14 cellular contexts compared by ENCODE assay signal in genomic region chr3:186940965-186941364, GRCh38. TPM values are rescaled to one million over a fixed set of nuclear protein-coding genes. Genes with fewer than 3 reads are reported as not detected.
DNase-seq lines count a peak whose midpoint lies in the region; ATAC-seq and TF ChIP-seq lines count a peak whose summit lies in the region.
"Had no signal": no experiment of that assay in that cellular context is flagged by ENCODE, and none has a peak within 500 bp of the region (broad histone marks: within the 10 kb centered on the region; RNA-seq: fewer than 3 reads in every experiment).

No MANE protein-coding gene starts in this region.

- H3K4me3 ChIP-seq in fibroblast of the aortic adventitia (ENCODE audit: low read depth, low read length) (no peak overlapping the region), thoracic aorta (peak overlapping the region; percentile 17)
- H3K4me3 ChIP-seq: BLaER1, pancreas had no signal

- intact Hi-C loops in activated B cell treated with CpG ODN at 0.5 μM for 24 hours (cut with micrococcal nuclease): no loop called here
- intact Hi-C loops in activated CD4-positive, alpha-beta T cell treated with anti-CD3 and anti-CD28 coated beads, Interleukin-2, amount 10 ng/mL, durations not matched to agents 24 days and 14 days (cut with micrococcal nuclease): no loop called here

- H3K36me3 ChIP-seq in thoracic aorta: peaks cover 7% of the 10 kb centered on the region
- H3K36me3 ChIP-seq: pancreas had no signal

- H3K36me3 Mint-ChIP-seq in activated B cell treated with CpG ODN at 0.5 μM for 24 hours (ENCODE audit: low read depth): peaks cover 77% of the 10 kb centered on the region
- H3K36me3 Mint-ChIP-seq in memory B cell: peaks cover 39% of the 10 kb centered on the region
- H3K36me3 Mint-ChIP-seq in activated CD4-positive, alpha-beta T cell treated with anti-CD3 and anti-CD28 coated beads, Interleukin-2, amount 10 ng/mL, durations not matched to agents 24 days and 14 days (ENCODE audit: low read depth): peaks cover 39% of the 10 kb centered on the region
- H3K36me3 Mint-ChIP-seq in activated CD4-positive, alpha-beta T cell treated with anti-CD3 and anti-CD28 coated beads, Interleukin-2, amount 10 ng/mL, durations not matched to agents 7 days and 5 days (ENCODE audit: low read depth): peaks cover 52% of the 10 kb centered on the region

- no peaks in the 10 kb centered on the region for H3K9me3 ChIP-seq in thoracic aorta
- H3K9me3 ChIP-seq: BLaER1, pancreas had no signal

- H3K27me3 Mint-ChIP-seq in activated B cell treated with CpG ODN at 0.5 μM for 24 hours: no peaks in the 10 kb centered on the region
- H3K27me3 Mint-ChIP-seq in memory B cell: no peaks in the 10 kb centered on the region
- no peaks in the 10 kb centered on the region for H3K27me3 Mint-ChIP-seq in activated CD4-positive, alpha-beta T cell treated with anti-CD3 and anti-CD28 coated beads, Interleukin-2, amount 10 ng/mL, durations not matched to agents 24 days and 14 days
- no peaks in the 10 kb centered on the region for H3K27me3 Mint-ChIP-seq in activated CD4-positive, alpha-beta T cell treated with anti-CD3 and anti-CD28 coated beads, Interleukin-2, amount 10 ng/mL, durations not matched to agents 7 days and 5 days
- H3K27me3 Mint-ChIP-seq: activated CD4-positive, alpha-beta T cell treated with anti-CD3 and anti-CD28 coated beads for 36 hours had no signal

- H3K9me3 Mint-ChIP-seq in activated B cell treated with CpG ODN at 0.5 μM for 24 hours: no peaks in the 10 kb centered on the region
- H3K9me3 Mint-ChIP-seq in memory B cell: no peaks in the 10 kb centered on the region
- H3K9me3 Mint-ChIP-seq in activated CD4-positive, alpha-beta T cell treated with anti-CD3 and anti-CD28 coated beads, Interleukin-2, amount 10 ng/mL, durations not matched to agents 24 days and 14 days: no peaks in the 10 kb centered on the region
- no peaks in the 10 kb centered on the region for H3K9me3 Mint-ChIP-seq in activated CD4-positive, alpha-beta T cell treated with anti-CD3 and anti-CD28 coated beads, Interleukin-2, amount 10 ng/mL, durations not matched to agents 7 days and 5 days

- peak overlapping the region; percentile 57 to 64 for H3K27ac ChIP-seq in thoracic aorta
- H3K27ac ChIP-seq: BLaER1, pancreas had no signal

- DNase-seq in activated B cell treated with CpG ODN at 0.5 μM for 24 hours (no peak), fibroblast of the aortic adventitia (ENCODE audit: low read depth) (peak; percentile 19), memory B cell (ENCODE audit: low spot score in 2 of 2) (no peak), thoracic aorta (ENCODE audit: low spot score) (peak; percentile 55), D341Med (ENCODE audit: low spot score) (no peak), foreskin melanocyte (no peak)
- no peak for DNase-seq in activated CD4-positive, alpha-beta T cell treated with anti-CD3 and anti-CD28 coated beads, Interleukin-2, amount 10 ng/mL, durations not matched to agents 24 days and 14 days
- no peak for DNase-seq in activated CD4-positive, alpha-beta T cell treated with anti-CD3 and anti-CD28 coated beads, Interleukin-2, amount 10 ng/mL, durations not matched to agents 7 days and 5 days
- DNase-seq: activated CD4-positive, alpha-beta T cell treated with anti-CD3 and anti-CD28 coated beads for 36 hours; head of caudate nucleus; NCI-H1105 treated with DMSO at 0.1 percent for 48 hours; NCI-H446; pancreas had no signal

- no peak overlapping the region for H3K4me3 Mint-ChIP-seq in activated B cell treated with CpG ODN at 0.5 μM for 24 hours
- no peak overlapping the region for H3K4me3 Mint-ChIP-seq in memory B cell
- no peak overlapping the region for H3K4me3 Mint-ChIP-seq in activated CD4-positive, alpha-beta T cell treated with anti-CD3 and anti-CD28 coated beads, Interleukin-2, amount 10 ng/mL, durations not matched to agents 24 days and 14 days
- no peak overlapping the region for H3K4me3 Mint-ChIP-seq in activated CD4-positive, alpha-beta T cell treated with anti-CD3 and anti-CD28 coated beads, Interleukin-2, amount 10 ng/mL, durations not matched to agents 7 days and 5 days
- H3K4me3 Mint-ChIP-seq: activated CD4-positive, alpha-beta T cell treated with anti-CD3 and anti-CD28 coated beads for 36 hours had no signal

- CTCF ChIA-PET in activated B cell treated with CpG ODN at 0.5 μM for 24 hours (lab: Charles Lee): interaction anchor here (2.2 kb wide), 1 partner anchor 10 kb away, joined by 5 read pairs; no protein-coding TSS in a partner anchor
- CTCF ChIA-PET in activated CD4-positive, alpha-beta T cell treated with anti-CD3 and anti-CD28 coated beads, Interleukin-2, amount 10 ng/mL, durations not matched to agents 7 days and 5 days (lab: Charles Lee): interaction anchor here (0.6 to 1.9 kb wide), 3 partner anchors 21 to 59 kb away, joined by 3 to 5 read pairs (median 4); no protein-coding TSS in a partner anchor

- H3K27me3 ChIP-seq in thoracic aorta (replicated peaks; ENCODE audit: insufficient read depth): no peaks in the 10 kb centered on the region
- H3K27me3 ChIP-seq: BLaER1, pancreas had no signal

- H3K4me1 ChIP-seq in thoracic aorta (ENCODE audit: control insufficient read depth in 1 of 2, low read depth in 2 of 2): peaks cover 35 to 68% of the 10 kb centered on the region in 2 donors
- H3K4me1 ChIP-seq: pancreas had no signal

- ATAC-seq in activated B cell treated with CpG ODN at 0.5 μM for 24 hours (ENCODE audit: low read depth) (no peak), memory B cell (ENCODE audit: low read depth) (no peak), thoracic aorta (ENCODE audit: insufficient number of reproducible peaks, low FRiP score, low read depth) (peak; percentile 50)
- ATAC-seq: activated CD4-positive, alpha-beta T cell treated with anti-CD3 and anti-CD28 coated beads for 36 hours; pancreas had no signal

- TF ChIP-seq CTCF in activated B cell treated with CpG ODN at 0.5 μM for 24 hours (IDR thresholded peaks at IDR 0.05) (no peak), fibroblast of the aortic adventitia (IDR thresholded peaks at IDR 0.05; ENCODE audit: insufficient read depth, low read length) (no peak), thoracic aorta (IDR thresholded peaks at IDR 0.05) (no peak)

- POLR2A ChIA-PET in activated B cell treated with CpG ODN at 0.5 μM for 24 hours (lab: Charles Lee): interaction anchor here (1.3 kb wide), 1 partner anchor 10 kb away, joined by 4 read pairs; no protein-coding TSS in a partner anchor
- POLR2A ChIA-PET in activated CD4-positive, alpha-beta T cell treated with anti-CD3 and anti-CD28 coated beads, Interleukin-2, amount 10 ng/mL, durations not matched to agents 7 days and 5 days (lab: Charles Lee): interaction anchor here (0.7 kb wide), 1 partner anchor 28 kb away, joined by 7 read pairs; no protein-coding TSS in a partner anchor

- H3K27ac Mint-ChIP-seq in activated B cell treated with CpG ODN at 0.5 μM for 24 hours (peak overlapping the region; percentile 66), memory B cell (peak overlapping the region; percentile 76)
- H3K27ac Mint-ChIP-seq in activated CD4-positive, alpha-beta T cell treated with anti-CD3 and anti-CD28 coated beads, Interleukin-2, amount 10 ng/mL, durations not matched to agents 24 days and 14 days: no peak overlapping the region
- H3K27ac Mint-ChIP-seq in activated CD4-positive, alpha-beta T cell treated with anti-CD3 and anti-CD28 coated beads, Interleukin-2, amount 10 ng/mL, durations not matched to agents 7 days and 5 days: no peak overlapping the region
- H3K27ac Mint-ChIP-seq: activated CD4-positive, alpha-beta T cell treated with anti-CD3 and anti-CD28 coated beads for 36 hours had no signal

- H3K4me1 Mint-ChIP-seq in activated B cell treated with CpG ODN at 0.5 μM for 24 hours (peaks cover 44% of the 10 kb centered on the region), memory B cell (peaks cover 47% of the 10 kb centered on the region)
- H3K4me1 Mint-ChIP-seq in activated CD4-positive, alpha-beta T cell treated with anti-CD3 and anti-CD28 coated beads, Interleukin-2, amount 10 ng/mL, durations not matched to agents 24 days and 14 days: peaks cover 15% of the 10 kb centered on the region
- peaks cover 20% of the 10 kb centered on the region for H3K4me1 Mint-ChIP-seq in activated CD4-positive, alpha-beta T cell treated with anti-CD3 and anti-CD28 coated beads, Interleukin-2, amount 10 ng/mL, durations not matched to agents 7 days and 5 days

RNA-seq across cellular contexts. Expression of gene ST6GAL1, which starts 10.6 kb away (rescaled TPM):
- 294 and 328 TPM in 2 replicates for total RNA-seq in activated B cell treated with CpG ODN at 0.5 μM for 24 hours
- 3.3 and 10.5 TPM in 2 replicates for total RNA-seq in fibroblast of the aortic adventitia (ENCODE audit: low replicate concordance)
- 100 to 1,000 TPM in 1 of 2 donors, 10 to 100 TPM in 1; 89.5 to 141 TPM for total RNA-seq in thoracic aorta
- 128 and 132 TPM in 2 replicates for total RNA-seq in activated CD4-positive, alpha-beta T cell treated with anti-CD3 and anti-CD28 coated beads, Interleukin-2, amount 10 ng/mL, durations not matched to agents 24 days and 14 days
- total RNA-seq in activated CD4-positive, alpha-beta T cell treated with anti-CD3 and anti-CD28 coated beads, Interleukin-2, amount 10 ng/mL, durations not matched to agents 7 days and 5 days: 100 to 1,000 TPM; 145 to 183 TPM

Comparison
In these comparisons a context has a peak if more than half of its experiments do, and no peak if none do; other contexts are left out.
1. DNase-seq: peak in fibroblast of the aortic adventitia (single experiment) and thoracic aorta (single experiment); none in activated B cell treated with CpG ODN at 0.5 μM for 24 hours (single experiment), memory B cell (0 of 2), activated CD4-positive, alpha-beta T cell treated with anti-CD3 and anti-CD28 coated beads, Interleukin-2, amount 10 ng/mL, durations not matched to agents 24 days and 14 days (single experiment), D341Med (single experiment), foreskin melanocyte (single experiment) and activated CD4-positive, alpha-beta T cell treated with anti-CD3 and anti-CD28 coated beads, Interleukin-2, amount 10 ng/mL, durations not matched to agents 7 days and 5 days (single experiment).
2. H3K27ac Mint-ChIP-seq: peak in activated B cell treated with CpG ODN at 0.5 μM for 24 hours (single experiment) and memory B cell (single experiment); none in activated CD4-positive, alpha-beta T cell treated with anti-CD3 and anti-CD28 coated beads, Interleukin-2, amount 10 ng/mL, durations not matched to agents 24 days and 14 days (single experiment) and activated CD4-positive, alpha-beta T cell treated with anti-CD3 and anti-CD28 coated beads, Interleukin-2, amount 10 ng/mL, durations not matched to agents 7 days and 5 days (single experiment).